ENCODE assay signal across 12 cellular contexts in the genomic region with DNA sequence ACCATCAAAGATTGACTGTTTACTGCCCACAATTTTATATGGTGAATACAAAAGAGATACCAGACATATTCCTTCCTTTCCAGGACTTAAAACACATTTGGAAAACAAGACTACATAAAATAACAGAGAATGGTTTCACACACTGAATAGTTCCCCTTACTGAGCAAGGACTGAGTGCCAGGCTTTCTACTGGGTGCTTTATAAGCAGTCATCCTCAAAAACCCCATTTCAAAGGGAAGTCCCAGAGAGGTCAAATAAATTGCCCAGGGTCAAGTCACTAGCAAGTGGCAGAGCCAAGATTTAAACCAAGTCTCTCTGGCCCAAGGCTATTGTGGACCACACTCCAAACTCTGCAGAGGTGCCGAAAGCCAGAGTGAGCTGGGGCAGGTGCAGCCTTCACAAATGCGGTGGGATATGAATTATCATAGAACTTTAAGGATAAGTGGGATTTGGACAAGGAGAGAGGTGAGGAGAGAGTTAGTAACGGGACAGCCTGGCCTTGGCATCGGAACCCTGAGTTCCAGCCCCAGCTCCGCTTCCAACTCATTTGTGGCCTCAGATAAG. TPM values are rescaled to one million over a fixed set of nuclear protein-coding genes. Genes with fewer than 3 reads are reported as not detected.
DNase-seq lines count a peak whose midpoint lies in the region; ATAC-seq and TF ChIP-seq lines count a peak whose summit lies in the region.
"Had no signal": no experiment of that assay in that cellular context is flagged by ENCODE, and none has a peak within 500 bp of the region (broad histone marks: within the 10 kb centered on the region; RNA-seq: fewer than 3 reads in every experiment).

No MANE protein-coding gene starts in this region.

- H3K27ac Mint-ChIP-seq in dendritic cell treated with granulocyte-macrophage colony-stimulating factor and Interleukin-4, amounts not matched to agents 40 ng/mL and 50 ng/mL, for 4 days = peak overlapping the region; percentile 68
- peak overlapping the region; percentile 50 for H3K27ac Mint-ChIP-seq in stimulated activated effector memory CD8-positive, alpha-beta T cell treated with anti-CD3 and anti-CD28 coated beads, Interleukin-12 subunit alpha, Interleukin-12 subunit beta, amount 100 ng/mL, for 72 hours
- H3K27ac Mint-ChIP-seq in activated CD8-positive, alpha-beta T cell treated with anti-CD3 and anti-CD28 coated beads for 36 hours = no peak overlapping the region
- peak overlapping the region in 3 of 7 donors; percentile 24 to 77 (median 65) for H3K27ac Mint-ChIP-seq in CD4-positive, alpha-beta memory T cell

- intact Hi-C loops in dendritic cell treated with granulocyte-macrophage colony-stimulating factor and Interleukin-4, amounts not matched to agents 40 ng/mL and 50 ng/mL, for 4 days (cut with micrococcal nuclease) = loop anchor here (1.0 to 10.0 kb wide), 5 partner anchors 52 to 230 kb away; a partner anchor contains a TSS
- intact Hi-C loops in activated CD8-positive, alpha-beta T cell treated with anti-CD3 and anti-CD28 coated beads for 36 hours (cut with micrococcal nuclease) = loop anchor here (5.0 kb wide), 1 partner anchor 62 kb away; no protein-coding TSS in a partner anchor
- intact Hi-C loops in CD4-positive, alpha-beta memory T cell (cut with micrococcal nuclease) = loop anchor here (1.0 to 10.0 kb wide), 9 partner anchors 9 to 900 kb away; a partner anchor contains a TSS

- no peaks in the 10 kb centered on the region for H3K9me3 Mint-ChIP-seq in dendritic cell treated with granulocyte-macrophage colony-stimulating factor and Interleukin-4, amounts not matched to agents 40 ng/mL and 50 ng/mL, for 4 days
- no peaks in the 10 kb centered on the region for H3K9me3 Mint-ChIP-seq in stimulated activated effector memory CD8-positive, alpha-beta T cell treated with anti-CD3 and anti-CD28 coated beads, Interleukin-12 subunit alpha, Interleukin-12 subunit beta, amount 100 ng/mL, for 72 hours
- no peaks in the 10 kb centered on the region for H3K9me3 Mint-ChIP-seq in activated CD8-positive, alpha-beta T cell treated with anti-CD3 and anti-CD28 coated beads for 36 hours
- H3K9me3 Mint-ChIP-seq in CD4-positive, alpha-beta memory T cell = no peaks in the 10 kb centered on the region

- H3K27ac ChIP-seq in CD4-positive, alpha-beta memory T cell (ENCODE audit: low read depth, low read length) = no peak overlapping the region
- H3K27ac ChIP-seq: cardiac muscle cell had no signal

- no peak overlapping the region for H3K4me3 ChIP-seq in CD4-positive, alpha-beta memory T cell (ENCODE audit: low read length in 2 of 2)
- H3K4me3 ChIP-seq: cardiac muscle cell had no signal

- H3K4me1 Mint-ChIP-seq in dendritic cell treated with granulocyte-macrophage colony-stimulating factor and Interleukin-4, amounts not matched to agents 40 ng/mL and 50 ng/mL, for 4 days (ENCODE audit: low read depth) = peaks cover 82% of the 10 kb centered on the region
- H3K4me1 Mint-ChIP-seq in stimulated activated effector memory CD8-positive, alpha-beta T cell treated with anti-CD3 and anti-CD28 coated beads, Interleukin-12 subunit alpha, Interleukin-12 subunit beta, amount 100 ng/mL, for 72 hours = peaks cover 14% of the 10 kb centered on the region
- peaks cover 19% of the 10 kb centered on the region for H3K4me1 Mint-ChIP-seq in activated CD8-positive, alpha-beta T cell treated with anti-CD3 and anti-CD28 coated beads for 36 hours (ENCODE audit: low read depth)
- H3K4me1 Mint-ChIP-seq in CD4-positive, alpha-beta memory T cell = peaks cover 11 to 24% (median 20%) of the 10 kb centered on the region in 4 donors

- peaks cover 4% of the 10 kb centered on the region for H3K27me3 Mint-ChIP-seq in dendritic cell treated with granulocyte-macrophage colony-stimulating factor and Interleukin-4, amounts not matched to agents 40 ng/mL and 50 ng/mL, for 4 days
- H3K27me3 Mint-ChIP-seq in activated CD8-positive, alpha-beta T cell treated with anti-CD3 and anti-CD28 coated beads for 36 hours = no peaks in the 10 kb centered on the region
- no peaks in the 10 kb centered on the region for H3K27me3 Mint-ChIP-seq in CD4-positive, alpha-beta memory T cell

- POLR2A ChIA-PET in activated CD8-positive, alpha-beta T cell treated with anti-CD3 and anti-CD28 coated beads for 36 hours (lab: Charles Lee) = interaction anchor here (1.8 kb wide), 1 partner anchor 11 kb away, joined by 4 read pairs; a partner anchor contains a TSS
- POLR2A ChIA-PET in CD4-positive, alpha-beta memory T cell (lab: Charles Lee; ENCODE audit: partially characterized antibody) = interaction anchor here (0.9 to 1.4 kb wide), 6 partner anchors 9 to 117 kb away, joined by 3 to 4 read pairs (median 3); a partner anchor contains a TSS

- H3K27me3 ChIP-seq in CD4-positive, alpha-beta memory T cell (ENCODE audit: insufficient read depth, low read length) = no peaks in the 10 kb centered on the region
- H3K27me3 ChIP-seq: cardiac muscle cell had no signal

- H3K4me3 Mint-ChIP-seq in dendritic cell treated with granulocyte-macrophage colony-stimulating factor and Interleukin-4, amounts not matched to agents 40 ng/mL and 50 ng/mL, for 4 days = peak overlapping the region; percentile 26
- H3K4me3 Mint-ChIP-seq in stimulated activated effector memory CD8-positive, alpha-beta T cell treated with anti-CD3 and anti-CD28 coated beads, Interleukin-12 subunit alpha, Interleukin-12 subunit beta, amount 100 ng/mL, for 72 hours = no peak overlapping the region
- H3K4me3 Mint-ChIP-seq in activated CD8-positive, alpha-beta T cell treated with anti-CD3 and anti-CD28 coated beads for 36 hours = no peak overlapping the region
- H3K4me3 Mint-ChIP-seq in CD4-positive, alpha-beta memory T cell = no peak overlapping the region

- DNase-seq in stimulated activated effector memory CD8-positive, alpha-beta T cell treated with anti-CD3 and anti-CD28 coated beads, Interleukin-12 subunit alpha, Interleukin-12 subunit beta, amount 100 ng/mL, for 72 hours (ENCODE audit: low spot score in 2 of 2) = peak in 1 of 2 donors; percentile 51
- DNase-seq in activated CD8-positive, alpha-beta T cell treated with anti-CD3 and anti-CD28 coated beads for 36 hours = no peak
- no peak for DNase-seq in OCI-M1 (lab: John Stamatoyannopoulos, UW)
- DNase-seq in CD4-positive, alpha-beta memory T cell = no peak

- CTCF ChIA-PET in activated CD8-positive, alpha-beta T cell treated with anti-CD3 and anti-CD28 coated beads for 36 hours (lab: Charles Lee) = interaction anchor here (0.6 to 10.0 kb wide), 34 partner anchors 8 to 903 kb away, joined by 3 to 134 read pairs (median 4); a partner anchor contains a TSS
- CTCF ChIA-PET in CD4-positive, alpha-beta memory T cell (lab: Charles Lee; ENCODE audit: partially characterized antibody) = interaction anchor here (0.6 to 16.7 kb wide), 15 partner anchors 9 to 451 kb away, joined by 3 to 318 read pairs (median 6); a partner anchor contains a TSS

- H3K36me3 ChIP-seq in CD4-positive, alpha-beta memory T cell (ENCODE audit: insufficient read depth, low read length) = no peaks in the 10 kb centered on the region
- H3K36me3 ChIP-seq: cardiac muscle cell had no signal

- peaks cover 9% of the 10 kb centered on the region for H3K36me3 Mint-ChIP-seq in dendritic cell treated with granulocyte-macrophage colony-stimulating factor and Interleukin-4, amounts not matched to agents 40 ng/mL and 50 ng/mL, for 4 days (ENCODE audit: low read depth)
- H3K36me3 Mint-ChIP-seq in stimulated activated effector memory CD8-positive, alpha-beta T cell treated with anti-CD3 and anti-CD28 coated beads, Interleukin-12 subunit alpha, Interleukin-12 subunit beta, amount 100 ng/mL, for 72 hours = peaks cover 7% of the 10 kb centered on the region
- peaks cover 2% of the 10 kb centered on the region for H3K36me3 Mint-ChIP-seq in activated CD8-positive, alpha-beta T cell treated with anti-CD3 and anti-CD28 coated beads for 36 hours (ENCODE audit: low read depth)
- peaks cover 0 to 9% of the 10 kb centered on the region in 2 donors for H3K36me3 Mint-ChIP-seq in CD4-positive, alpha-beta memory T cell

- no peaks in the 10 kb centered on the region for H3K9me3 ChIP-seq in CD4-positive, alpha-beta memory T cell (ENCODE audit: control insufficient read depth in 1 of 2, low read length in 2 of 2)

- peak; percentile 46 for ATAC-seq in GM18520 (IDR thresholded peaks at IDR 0.05; ENCODE audit: unreplicated experiment)
- peak; percentile 17 for ATAC-seq in HG02798 (IDR thresholded peaks at IDR 0.05; ENCODE audit: poor library complexity, unreplicated experiment)
- ATAC-seq in stimulated activated effector memory CD8-positive, alpha-beta T cell treated with anti-CD3 and anti-CD28 coated beads, Interleukin-12 subunit alpha, Interleukin-12 subunit beta, amount 100 ng/mL, for 72 hours = peak; percentile 12
- ATAC-seq in activated CD8-positive, alpha-beta T cell treated with anti-CD3 and anti-CD28 coated beads for 36 hours = no peak
- ATAC-seq in HG03039 (IDR thresholded peaks at IDR 0.05; ENCODE audit: unreplicated experiment) = no peak

- no peak for TF ChIP-seq CTCF in activated CD8-positive, alpha-beta T cell treated with anti-CD3 and anti-CD28 coated beads for 36 hours (IDR thresholded peaks at IDR 0.05)

- peaks cover 18% of the 10 kb centered on the region for H3K4me1 ChIP-seq in CD4-positive, alpha-beta memory T cell (ENCODE audit: insufficient read depth, low read length)

RNA-seq across cellular contexts. Expression of a gene that starts 9.1 kb away (rescaled TPM):
- total RNA-seq in activated CD8-positive, alpha-beta T cell treated with anti-CD3 and anti-CD28 coated beads for 36 hours = 10 to 100 TPM; 42.0 to 42.5 TPM
- total RNA-seq in CD4-positive, alpha-beta memory T cell = 10 to 100 TPM; 40.8 to 41.8 TPM
- polyA plus RNA-seq in CD4-positive, alpha-beta memory T cell = 10 to 100 TPM; 32.1 to 33.3 TPM

RNA-seq across cellular contexts. Expression of a gene that starts 10.4 kb away (rescaled TPM):
- total RNA-seq in activated CD8-positive, alpha-beta T cell treated with anti-CD3 and anti-CD28 coated beads for 36 hours = not detected
- total RNA-seq in CD4-positive, alpha-beta memory T cell = not detected
- polyA plus RNA-seq in CD4-positive, alpha-beta memory T cell = not detected
- total RNA-seq: HT1080, mononuclear cell, temporal lobe had no signal

RNA-seq across cellular contexts. Expression of a gene that starts 43.8 kb away (rescaled TPM):
- total RNA-seq in activated CD8-positive, alpha-beta T cell treated with anti-CD3 and anti-CD28 coated beads for 36 hours = under 1 TPM; 0.56 to 0.58 TPM
- total RNA-seq in CD4-positive, alpha-beta memory T cell = under 1 TPM; 0.15 to 0.39 TPM
- under 1 TPM in 1 of 2 donors, not detected in 1; 0.14 TPM for polyA plus RNA-seq in CD4-positive, alpha-beta memory T cell

RNA-seq across cellular contexts. Expression of a gene that starts 58.1 kb away (rescaled TPM):
- total RNA-seq in activated CD8-positive, alpha-beta T cell treated with anti-CD3 and anti-CD28 coated beads for 36 hours = 10 to 100 TPM in 1 of 2 experiments, 1 to 10 TPM in 1; 8.8 to 10.2 TPM
- 10 to 100 TPM; 12.1 to 12.3 TPM for total RNA-seq in CD4-positive, alpha-beta memory T cell
- 1 to 10 TPM; 8.7 to 9.0 TPM for polyA plus RNA-seq in CD4-positive, alpha-beta memory T cell

Comparison
In these comparisons a context has a peak if more than half of its experiments do, and no peak if none do; other contexts are left out.
1. ATAC-seq: peak in GM18520 (single experiment), HG02798 (single experiment) and stimulated activated effector memory CD8-positive, alpha-beta T cell treated with anti-CD3 and anti-CD28 coated beads, Interleukin-12 subunit alpha, Interleukin-12 subunit beta, amount 100 ng/mL, for 72 hours (single experiment); none in activated CD8-positive, alpha-beta T cell treated with anti-CD3 and anti-CD28 coated beads for 36 hours (single experiment) and HG03039 (single experiment).